In the genomic region with DNA sequence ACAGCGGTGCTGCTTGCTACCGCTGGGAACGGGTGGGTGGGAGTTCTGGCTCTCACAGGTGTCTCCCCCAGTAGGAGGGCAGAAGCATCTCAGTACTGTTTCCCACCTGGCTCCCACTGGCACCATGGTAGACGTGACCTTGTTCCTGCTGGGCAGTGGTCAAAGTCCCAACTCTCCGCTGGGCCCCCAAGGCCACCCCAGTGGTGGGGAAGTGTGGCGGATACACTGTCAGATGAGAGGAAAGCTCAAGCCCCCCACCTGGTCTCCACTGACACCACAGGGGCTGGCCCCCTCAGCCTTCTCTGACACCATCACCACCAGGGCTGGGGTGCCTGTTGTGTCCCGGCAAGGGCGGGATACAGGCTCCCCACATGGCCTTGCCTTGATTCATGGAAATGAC, we compare ENCODE assay signal across 23 cellular contexts.
"Had no signal": no experiment of that assay in that cellular context is flagged by ENCODE, and none has a peak within 500 bp of the region (broad histone marks: within the 10 kb centered on the region; RNA-seq: fewer than 3 reads in every experiment).

No MANE protein-coding gene starts in this region.

- H3K9me3 Mint-ChIP-seq: activated CD4-positive, alpha-beta memory T cell treated with anti-CD3 and anti-CD28 coated beads, Interleukin-2, amount 10 ng/mL, durations not matched to agents 7 days and 5 days; activated CD4-positive, alpha-beta T cell treated with anti-CD3 and anti-CD28 coated beads, Interleukin-2, amount 10 ng/mL, durations not matched to agents 7 days and 5 days; activated T-cell treated with anti-CD3 and anti-CD28 coated beads, Interleukin-2, amount 50 U/mL, for 4 hours; activated T-helper 17 cell treated with anti-CD3 and anti-CD28 coated beads, Interleukin-2, amount 50 U/mL, for 72 hours; naive thymus-derived CD4-positive, alpha-beta T cell; stimulated activated naive CD8-positive, alpha-beta T cell treated with anti-CD3 and anti-CD28 coated beads, Interleukin-15, amount 100 ng/mL, for 72 hours had no signal

- H3K4me1 Mint-ChIP-seq: activated T-helper 17 cell treated with anti-CD3 and anti-CD28 coated beads, Interleukin-2, amount 50 U/mL, for 72 hours had no signal

- H3K27me3 ChIP-seq: dorsolateral prefrontal cortex, gastrocnemius medialis, pancreas, tibial artery, upper lobe of right lung had no signal

- H3K4me3 ChIP-seq: coronary artery, dorsolateral prefrontal cortex, gastrocnemius medialis, pancreas, psoas muscle, tibial artery, upper lobe of right lung had no signal

- H3K4me1 ChIP-seq: gastrocnemius medialis, pancreas, psoas muscle, tibial artery, upper lobe of right lung had no signal

- H3K27ac Mint-ChIP-seq: activated CD4-positive, alpha-beta memory T cell treated with anti-CD3 and anti-CD28 coated beads, Interleukin-2, amount 10 ng/mL, durations not matched to agents 7 days and 5 days; activated naive CD8-positive, alpha-beta T cell; activated T-helper 17 cell treated with anti-CD3 and anti-CD28 coated beads, Interleukin-2, amount 50 U/mL, for 72 hours; stimulated activated naive CD8-positive, alpha-beta T cell treated with anti-CD3 and anti-CD28 coated beads, Interleukin-15, amount 100 ng/mL, for 72 hours; WTC11 had no signal

- H3K4me3 Mint-ChIP-seq: activated CD4-positive, alpha-beta memory T cell treated with anti-CD3 and anti-CD28 coated beads, Interleukin-2, amount 10 ng/mL, durations not matched to agents 7 days and 5 days; activated CD4-positive, alpha-beta T cell treated with anti-CD3 and anti-CD28 coated beads, Interleukin-2, amount 10 ng/mL, durations not matched to agents 7 days and 5 days; activated naive CD8-positive, alpha-beta T cell; activated T-cell treated with anti-CD3 and anti-CD28 coated beads, Interleukin-2, amount 50 U/mL, for 4 hours; activated T-helper 17 cell treated with anti-CD3 and anti-CD28 coated beads, Interleukin-2, amount 50 U/mL, for 72 hours; naive thymus-derived CD4-positive, alpha-beta T cell; stimulated activated naive CD8-positive, alpha-beta T cell treated with anti-CD3 and anti-CD28 coated beads, Interleukin-15, amount 100 ng/mL, for 72 hours; WTC11 had no signal

- H3K9me3 ChIP-seq: gastrocnemius medialis, pancreas, psoas muscle, tibial artery, upper lobe of right lung had no signal

- H3K27ac ChIP-seq: coronary artery, gastrocnemius medialis, pancreas, psoas muscle, tibial artery, upper lobe of right lung had no signal

- DNase-seq: activated CD4-positive, alpha-beta memory T cell treated with anti-CD3 and anti-CD28 coated beads, Interleukin-2, amount 10 ng/mL, durations not matched to agents 7 days and 5 days; activated CD4-positive, alpha-beta T cell treated with anti-CD3 and anti-CD28 coated beads for 1 hour; activated CD4-positive, alpha-beta T cell treated with anti-CD3 and anti-CD28 coated beads, Interleukin-2, amount 10 ng/mL, durations not matched to agents 7 days and 5 days; activated T-cell treated with anti-CD3 and anti-CD28 coated beads, Interleukin-2, amount 50 U/mL, for 4 hours; anterior cingulate cortex; dorsolateral prefrontal cortex; effector memory CD4-positive, alpha-beta T cell; gastrocnemius medialis; hippocampal formation; left colon; midbrain; naive thymus-derived CD4-positive, alpha-beta T cell; pancreas; psoas muscle; stimulated activated CD4-positive, alpha-beta T cell treated with anti-CD3 and anti-CD28 coated beads, Interleukin-15, amount 100 ng/mL, for 24 hours; stimulated activated naive CD8-positive, alpha-beta T cell treated with anti-CD3 and anti-CD28 coated beads, Interleukin-15, amount 100 ng/mL, for 72 hours; T-helper 2 cell; tibial artery; upper lobe of right lung had no signal

- ATAC-seq: activated T-cell treated with anti-CD3 and anti-CD28 coated beads, Interleukin-2, amount 50 U/mL, for 4 hours; activated T-helper 17 cell treated with anti-CD3 and anti-CD28 coated beads, Interleukin-2, amount 50 U/mL, for 72 hours; gastrocnemius medialis; left colon; naive thymus-derived CD4-positive, alpha-beta T cell; pancreas; psoas muscle; stimulated activated naive CD8-positive, alpha-beta T cell treated with anti-CD3 and anti-CD28 coated beads, Interleukin-15, amount 100 ng/mL, for 72 hours; upper lobe of right lung; WTC11 had no signal
